2 cellular contexts compared by ENCODE assay signal in genomic region chr1:178537445-178538090, GRCh38.
TF ChIP-seq lines count a peak whose summit lies in the region.

No MANE protein-coding gene starts in this region.

TF ChIP-seq in SK-N-SH, 30 proteins besides CTCF, POLR2A, EP300 and RAD21 (continued from another document):
- TF ChIP-seq USF1 (IDR thresholded peaks at IDR 0.05; ENCODE audit: borderline replicate concordance, low read depth) = no peak

TF ChIP-seq in SK-N-SH treated with all-trans-retinoic acid at 6 μM for 48 hours, 23 proteins besides CTCF, POLR2A, EP300 and RAD21 (continued from another document):
- TF ChIP-seq POU6F1 (CRISPR knock-in tag; IDR thresholded peaks at IDR 0.05; ENCODE audit: borderline replicate concordance, low read depth) (no peak), ISL1 (CRISPR knock-in tag; IDR thresholded peaks at IDR 0.05) (no peak), TSHZ2 (CRISPR knock-in tag; IDR thresholded peaks at IDR 0.05) (no peak), PATZ1 (CRISPR knock-in tag; IDR thresholded peaks at IDR 0.05; ENCODE audit: borderline replicate concordance) (no peak), ZNF8 (CRISPR knock-in tag; IDR thresholded peaks at IDR 0.05) (no peak), TCF4 (CRISPR knock-in tag; IDR thresholded peaks at IDR 0.05; ENCODE audit: borderline replicate concordance) (no peak), PPARA (CRISPR knock-in tag; IDR thresholded peaks at IDR 0.05; ENCODE audit: borderline replicate concordance) (no peak), ESRRG (CRISPR knock-in tag; IDR thresholded peaks at IDR 0.05) (no peak), RARB (CRISPR knock-in tag; IDR thresholded peaks at IDR 0.05) (no peak), OSR1 (CRISPR knock-in tag; IDR thresholded peaks at IDR 0.05) (no peak), ZFP3 (CRISPR knock-in tag; IDR thresholded peaks at IDR 0.05) (no peak), ZNF70 (CRISPR knock-in tag; IDR thresholded peaks at IDR 0.05) (no peak)
TF ChIP-seq in SK-N-SH treated with all-trans-retinoic acid at 6 μM for 48 hours: peak in this region for 0.
